ENCODE assay signal across 16 cellular contexts in genomic region chr7:80450621-80451308, GRCh38.
A peak's percentile ranks its signal among the peaks of the same experiment; 100 is the strongest.
DNase-seq lines count a peak whose midpoint lies in the region; ATAC-seq and TF ChIP-seq lines count a peak whose summit lies in the region.
"Had no signal": no experiment of that assay in that cellular context is flagged by ENCODE, and none has a peak within 500 bp of the region (broad histone marks: within the 10 kb centered on the region; RNA-seq: fewer than 3 reads in every experiment).

No MANE protein-coding gene starts in this region.

- no peaks in the 10 kb centered on the region for H3K27me3 Mint-ChIP-seq in T-helper 2 cell treated with Interferon-gamma antibody and Interleukin-4, amounts not matched to agents 5 μg/mL and 100 μg/mL, for 36 hours (ENCODE audit: low read depth)
- H3K27me3 Mint-ChIP-seq in nephron progenitor cell (ENCODE audit: low read depth, poor library complexity) = no peaks in the 10 kb centered on the region
- H3K27me3 Mint-ChIP-seq: stimulated activated naive B cell treated with anti-CD40 and anti-IgM and Interleukin-4, amounts not matched to agents 10 μg/mL and 1 μg/mL and 100 μg/mL, for 72 hours had no signal

- in situ Hi-C loops in astrocyte of the cerebellum (cut with HindIII; ENCODE audit: low sequenced_read_pairs) = no loop called here

- H3K9me3 Mint-ChIP-seq in T-helper 2 cell treated with Interferon-gamma antibody and Interleukin-4, amounts not matched to agents 5 μg/mL and 100 μg/mL, for 36 hours = no peaks in the 10 kb centered on the region
- peaks cover 8% of the 10 kb centered on the region for H3K9me3 Mint-ChIP-seq in nephron progenitor cell
- H3K9me3 Mint-ChIP-seq: endodermal cell; stimulated activated naive B cell treated with anti-CD40 and anti-IgM and Interleukin-4, amounts not matched to agents 10 μg/mL and 1 μg/mL and 100 μg/mL, for 72 hours had no signal

- no peak for TF ChIP-seq CTCF in astrocyte of the cerebellum (IDR thresholded peaks at IDR 0.05; ENCODE audit: low read depth, low read length, missing control alignments)
- TF ChIP-seq CTCF in liver (IDR thresholded peaks at IDR 0.05; ENCODE audit: low read depth, low read length, missing input control) = no peak
- TF ChIP-seq CTCF in nephron progenitor cell (IDR thresholded peaks at IDR 0.05) = no peak

- no peaks in the 10 kb centered on the region for H3K4me1 Mint-ChIP-seq in T-helper 2 cell treated with Interferon-gamma antibody and Interleukin-4, amounts not matched to agents 5 μg/mL and 100 μg/mL, for 36 hours (ENCODE audit: low read depth)
- no peaks in the 10 kb centered on the region for H3K4me1 Mint-ChIP-seq in nephron progenitor cell
- H3K4me1 Mint-ChIP-seq: endodermal cell; stimulated activated naive B cell treated with anti-CD40 and anti-IgM and Interleukin-4, amounts not matched to agents 10 μg/mL and 1 μg/mL and 100 μg/mL, for 72 hours had no signal

- H3K27ac Mint-ChIP-seq in T-helper 2 cell treated with Interferon-gamma antibody and Interleukin-4, amounts not matched to agents 5 μg/mL and 100 μg/mL, for 36 hours = no peak overlapping the region
- H3K27ac Mint-ChIP-seq in nephron progenitor cell = no peak overlapping the region
- H3K27ac Mint-ChIP-seq: endodermal cell; stimulated activated naive B cell treated with anti-CD40 and anti-IgM and Interleukin-4, amounts not matched to agents 10 μg/mL and 1 μg/mL and 100 μg/mL, for 72 hours had no signal

- H3K9ac ChIP-seq in liver (ENCODE audit: low read depth in 1 of 2, low read length in 2 of 2) = no peak overlapping the region

- no peaks in the 10 kb centered on the region for H3K27me3 ChIP-seq in liver (ENCODE audit: control insufficient read depth in 4 of 4, insufficient read depth in 4 of 4, low read length in 3 of 4)
- H3K27me3 ChIP-seq: ascending aorta had no signal

- no peaks in the 10 kb centered on the region for H3K36me3 Mint-ChIP-seq in T-helper 2 cell treated with Interferon-gamma antibody and Interleukin-4, amounts not matched to agents 5 μg/mL and 100 μg/mL, for 36 hours (ENCODE audit: low read depth)
- no peaks in the 10 kb centered on the region for H3K36me3 Mint-ChIP-seq in nephron progenitor cell (ENCODE audit: low read depth)
- H3K36me3 Mint-ChIP-seq: stimulated activated naive B cell treated with anti-CD40 and anti-IgM and Interleukin-4, amounts not matched to agents 10 μg/mL and 1 μg/mL and 100 μg/mL, for 72 hours had no signal

- no peaks in the 10 kb centered on the region for H3K36me3 ChIP-seq in liver (ENCODE audit: control insufficient read depth in 4 of 4, insufficient read depth in 3 of 4, low read depth in 1 of 4, low read length in 3 of 4)
- H3K36me3 ChIP-seq: ascending aorta, prostate gland had no signal

- no peak overlapping the region for H3K4me3 Mint-ChIP-seq in T-helper 2 cell treated with Interferon-gamma antibody and Interleukin-4, amounts not matched to agents 5 μg/mL and 100 μg/mL, for 36 hours
- no peak overlapping the region for H3K4me3 Mint-ChIP-seq in nephron progenitor cell
- H3K4me3 Mint-ChIP-seq: endodermal cell; stimulated activated naive B cell treated with anti-CD40 and anti-IgM and Interleukin-4, amounts not matched to agents 10 μg/mL and 1 μg/mL and 100 μg/mL, for 72 hours had no signal

- DNase-seq in AML-193 (lab: John Stamatoyannopoulos, UW) (peak; percentile 11 to 12), LHCN-M2 (ENCODE audit: low read depth) (peak; percentile 70), astrocyte of the cerebellum (ENCODE audit: low read depth) (peak; percentile 18), NCI-H187 (lab: John Stamatoyannopoulos, UW) (no peak), nephron progenitor cell (no peak)
- DNase-seq in T-helper 2 cell treated with Interferon-gamma antibody and Interleukin-4, amounts not matched to agents 5 μg/mL and 100 μg/mL, for 36 hours (ENCODE audit: low spot score) = no peak
- DNase-seq: endodermal cell; NCI-H2227 treated with DMSO at 0.1 percent for 48 hours; RPMI8226; stimulated activated CD4-positive, alpha-beta T cell treated with anti-CD3 and anti-CD28 coated beads, Interleukin-4, amount 100 ng/mL, for 1 hour; stimulated activated naive B cell treated with anti-CD40 and anti-IgM and Interleukin-4, amounts not matched to agents 10 μg/mL and 1 μg/mL and 100 μg/mL, for 72 hours had no signal

- 27% methylated on average over 6 of the region's 6 CpGs for WGBS in liver

- no peak for TF ChIP-seq RAD21 in liver (IDR thresholded peaks at IDR 0.05)

- H3K4me3 ChIP-seq in astrocyte of the cerebellum (ENCODE audit: low read depth, low read length) = no peak overlapping the region
- H3K4me3 ChIP-seq in liver (ENCODE audit: low read depth in 1 of 3, low read length in 3 of 3) = no peak overlapping the region
- H3K4me3 ChIP-seq: ascending aorta, lung, prostate gland had no signal

- peak overlapping the region; percentile 26 to 46 for H3K27ac ChIP-seq in liver (ENCODE audit: low read depth in 1 of 2, low read length in 2 of 2)
- H3K27ac ChIP-seq: ascending aorta, prostate gland had no signal

- peaks cover 3 to 15% (median 8%) of the 10 kb centered on the region in 4 donors for H3K4me1 ChIP-seq in liver (ENCODE audit: control insufficient read depth in 4 of 4, insufficient read depth in 4 of 4, low read length in 3 of 4)
- H3K4me1 ChIP-seq: ascending aorta, prostate gland had no signal

- ATAC-seq in HG03175 (IDR thresholded peaks at IDR 0.05; ENCODE audit: unreplicated experiment) = no peak
- ATAC-seq: stimulated activated naive B cell treated with anti-CD40 and anti-IgM and Interleukin-4, amounts not matched to agents 10 μg/mL and 1 μg/mL and 100 μg/mL, for 72 hours had no signal

- no peaks in the 10 kb centered on the region for H3K9me3 ChIP-seq in liver (ENCODE audit: control insufficient read depth in 4 of 4, low read length in 3 of 4)
- H3K9me3 ChIP-seq: ascending aorta, prostate gland had no signal

TF ChIP-seq in liver, 16 proteins besides CTCF, POLR2A, EP300 and RAD21:
- TF ChIP-seq YY1 (IDR thresholded peaks at IDR 0.05) (no peak), REST (IDR thresholded peaks at IDR 0.05) (peak; percentile 7), NR2F2 (IDR thresholded peaks at IDR 0.05) (no peak), HNF4A (conservative IDR thresholded peaks at IDR 0.05) (peak in 1 of 2 donors; percentile 37), JUND (IDR thresholded peaks at IDR 0.05) (no peak), FOXA1 (IDR thresholded peaks at IDR 0.05) (no peak), ZBTB33 (IDR thresholded peaks at IDR 0.05) (no peak)

Comparison
In these comparisons a context has a peak if more than half of its experiments do, and no peak if none do; other contexts are left out.
1. DNase-seq: peak in AML-193 (2 of 2), LHCN-M2 (single experiment) and astrocyte of the cerebellum (single experiment); none in T-helper 2 cell treated with Interferon-gamma antibody and Interleukin-4, amounts not matched to agents 5 μg/mL and 100 μg/mL, for 36 hours (single experiment), NCI-H187 (0 of 2) and nephron progenitor cell (single experiment).